ENCODE assay signal across 1 cellular context in genomic region chr21:43718872-43719747, GRCh38.
A peak's percentile ranks its signal among the peaks of the same experiment; 100 is the strongest.
TF ChIP-seq lines count a peak whose summit lies in the region.

PDXK (plus strand) TSS chr21:43719129; CDS start chr21:43719295, 166 bp downstream.

TF ChIP-seq in HepG2, 621 proteins besides CTCF, POLR2A, EP300 and RAD21 (continued from another document and continues in another):
- TF ChIP-seq ZNF142 (CRISPR knock-in tag; IDR thresholded peaks at IDR 0.05) (peak; percentile 15; the same call in 1 of the 2 replicates), NFE2 (CRISPR knock-in tag; IDR thresholded peaks at IDR 0.05) (no peak), CEBPB (IDR thresholded peaks at IDR 0.05; ENCODE audit: borderline replicate concordance, low read depth, low read length) (peak; percentile 71; the same call in 1 of the 2 replicates), ARNT2 (CRISPR knock-in tag; IDR thresholded peaks at IDR 0.05; ENCODE audit: low read depth) (peak; percentile 57; the same call in 1 of the 2 replicates), E2F5 (CRISPR knock-in tag; conservative IDR thresholded peaks at IDR 0.05) (no peak), MYC (CRISPR knock-in tag; IDR thresholded peaks at IDR 0.05; ENCODE audit: borderline replicate concordance) (peak; percentile 72; the same call in 1 of the 2 replicates), ZBTB42 (CRISPR knock-in tag; IDR thresholded peaks at IDR 0.05) (0 out of 2 replicates have a peak, but pooled peaks have one; percentile 40), CREBL2 (CRISPR knock-in tag; IDR thresholded peaks at IDR 0.05; ENCODE audit: borderline replicate concordance) (no peak), MAX (IDR thresholded peaks at IDR 0.05) (peak; percentile 5; the same call in 1 of the 2 replicates), HDAC6 (IDR thresholded peaks at IDR 0.05; ENCODE audit: low read depth, low read length) (no peak), CENPX (CRISPR knock-in tag; IDR thresholded peaks at IDR 0.05) (no peak), CREB1 (IDR thresholded peaks at IDR 0.05) (peak; percentile 67), CREB1 (CRISPR knock-in tag; IDR thresholded peaks at IDR 0.05) (no peak), GLI4 (CRISPR knock-in tag; IDR thresholded peaks at IDR 0.05; ENCODE audit: borderline replicate concordance) (peak; percentile 86; the same call in 1 of the 2 replicates), ZBTB37 (CRISPR knock-in tag; IDR thresholded peaks at IDR 0.05) (no peak), LCORL (IDR thresholded peaks at IDR 0.05) (no peak), LCORL (CRISPR knock-in tag; IDR thresholded peaks at IDR 0.05) (no peak), THAP9 (CRISPR knock-in tag; IDR thresholded peaks at IDR 0.05; ENCODE audit: borderline replicate concordance) (no peak), ZNF773 (CRISPR knock-in tag; IDR thresholded peaks at IDR 0.05; ENCODE audit: borderline replicate concordance) (no peak), ZNF724P (CRISPR knock-in tag; IDR thresholded peaks at IDR 0.05; ENCODE audit: borderline replicate concordance) (no peak), HNRNPL (IDR thresholded peaks at IDR 0.05; ENCODE audit: low read depth, low read length) (no peak), TEAD3 (CRISPR knock-in tag; optimal IDR thresholded peaks at IDR 0.05; ENCODE audit: borderline replicate concordance) (no peak), GRHL1 (CRISPR knock-in tag; conservative IDR thresholded peaks at IDR 0.05) (no peak), RNF2 (conservative IDR thresholded peaks at IDR 0.05; ENCODE audit: low read depth) (0 out of 2 replicates have a peak, but pooled peaks have one; percentile 35), ZNF292 (CRISPR knock-in tag; IDR thresholded peaks at IDR 0.05; ENCODE audit: borderline replicate concordance, low read depth) (no peak), ZNF510 (CRISPR knock-in tag; IDR thresholded peaks at IDR 0.05; ENCODE audit: low read depth) (no peak), ARID4A (CRISPR knock-in tag; IDR thresholded peaks at IDR 0.05; ENCODE audit: borderline replicate concordance) (peak; percentile 80), CBX5 (CRISPR knock-in tag; IDR thresholded peaks at IDR 0.05; ENCODE audit: borderline replicate concordance) (no peak), RFX3 (CRISPR knock-in tag; IDR thresholded peaks at IDR 0.05) (no peak), HMG20B (CRISPR knock-in tag; conservative IDR thresholded peaks at IDR 0.05) (no peak), ZNF34 (CRISPR knock-in tag; IDR thresholded peaks at IDR 0.05; ENCODE audit: borderline replicate concordance) (peak; percentile 42; the same call in 1 of the 2 replicates), SNAI1 (CRISPR knock-in tag; IDR thresholded peaks at IDR 0.05; ENCODE audit: borderline replicate concordance) (0 out of 2 replicates have a peak, but pooled peaks have one; percentile 2), ZNF3 (CRISPR knock-in tag; IDR thresholded peaks at IDR 0.05) (no peak), ZFP37 (CRISPR knock-in tag; IDR thresholded peaks at IDR 0.05; ENCODE audit: borderline replicate concordance) (no peak), BRD4 (CRISPR knock-in tag; IDR thresholded peaks at IDR 0.05) (0 out of 2 replicates have a peak, but pooled peaks have one; percentile 11), ZNF333 (CRISPR knock-in tag; IDR thresholded peaks at IDR 0.05; ENCODE audit: borderline replicate concordance) (no peak), TSC22D2 (CRISPR knock-in tag; IDR thresholded peaks at IDR 0.05; ENCODE audit: borderline replicate concordance) (no peak), ZNF20 (CRISPR knock-in tag; IDR thresholded peaks at IDR 0.05) (no peak), ASH2L (IDR thresholded peaks at IDR 0.05; ENCODE audit: insufficient read length, low read depth, low read length) (peak; percentile 46), NFYC (CRISPR knock-in tag; IDR thresholded peaks at IDR 0.05) (no peak), KLF15 (CRISPR knock-in tag; IDR thresholded peaks at IDR 0.05; ENCODE audit: borderline replicate concordance) (no peak), ZNF713 (CRISPR knock-in tag; IDR thresholded peaks at IDR 0.05) (no peak), SIX1 (CRISPR knock-in tag; IDR thresholded peaks at IDR 0.05; ENCODE audit: borderline replicate concordance) (no peak), TIGD3 (CRISPR knock-in tag; IDR thresholded peaks at IDR 0.05; ENCODE audit: borderline replicate concordance) (no peak), ATRX (CRISPR knock-in tag; IDR thresholded peaks at IDR 0.05; ENCODE audit: borderline replicate concordance) (no peak)
